38 cellular contexts compared by ENCODE assay signal in the genomic region with DNA sequence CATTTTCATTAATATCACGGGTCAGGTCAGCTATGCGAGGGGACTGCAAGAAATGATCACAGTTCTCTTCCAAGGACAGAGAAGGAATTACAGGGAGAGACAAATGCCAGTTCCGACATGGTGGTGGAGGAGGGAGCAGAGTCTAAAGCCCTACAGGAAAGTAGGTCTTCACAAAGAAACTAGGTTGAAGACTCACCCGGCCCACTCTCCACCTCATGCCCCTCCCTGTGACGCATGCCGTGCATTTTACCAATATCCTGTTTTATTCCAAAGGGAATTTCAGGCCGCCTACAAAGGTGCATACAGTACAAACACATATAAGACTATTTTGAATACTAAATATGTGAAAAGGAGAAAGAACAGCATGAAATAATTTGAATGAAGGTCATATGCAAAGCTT. TPM values are rescaled to one million over a fixed set of nuclear protein-coding genes. Genes with fewer than 3 reads are reported as not detected.
"Had no signal": no experiment of that assay in that cellular context is flagged by ENCODE, and none has a peak within 500 bp of the region (broad histone marks: within the 10 kb centered on the region; RNA-seq: fewer than 3 reads in every experiment).

No MANE protein-coding gene starts in this region.

- H3K27ac ChIP-seq: adrenal gland, ascending aorta, breast epithelium, cardiac muscle cell, coronary artery, heart right ventricle, WERI-Rb-1 had no signal

- H3K36me3 ChIP-seq: adrenal gland, ascending aorta, breast epithelium, cardiac muscle cell, WERI-Rb-1 had no signal

- H3K27me3 Mint-ChIP-seq: activated CD4-positive, alpha-beta memory T cell treated with anti-CD3 and anti-CD28 coated beads for 36 hours; activated CD4-positive, alpha-beta T cell treated with anti-CD3 and anti-CD28 coated beads, Interleukin-2, amount 10 ng/mL, durations not matched to agents 24 days and 14 days; activated CD8-positive, alpha-beta memory T cell treated with anti-CD3 and anti-CD28 coated beads, Interleukin-2, amount 10 ng/mL, durations not matched to agents 7 days and 5 days; activated naive CD4-positive, alpha-beta T cell treated with anti-CD3 and anti-CD28 coated beads, Interleukin-2, amount 50 U/mL, for 24 hours; brain; dendritic cell treated with granulocyte-macrophage colony-stimulating factor and Interleukin-4, amounts not matched to agents 40 ng/mL and 50 ng/mL, for 4 days; effector memory CD8-positive, alpha-beta T cell; T-helper 17 cell had no signal

- ATAC-seq: activated CD4-positive, alpha-beta T cell treated with anti-CD3 and anti-CD28 coated beads for 36 hours; activated CD8-positive, alpha-beta memory T cell treated with anti-CD3 and anti-CD28 coated beads, Interleukin-2, amount 10 ng/mL, durations not matched to agents 7 days and 5 days; activated CD8-positive, alpha-beta T cell treated with anti-CD3 and anti-CD28 coated beads, Interleukin-2, amount 10 ng/mL, durations not matched to agents 7 days and 5 days; effector memory CD8-positive, alpha-beta T cell; heart right ventricle; T-helper 17 cell had no signal

- H3K4me3 Mint-ChIP-seq: activated CD4-positive, alpha-beta memory T cell treated with anti-CD3 and anti-CD28 coated beads for 36 hours; activated CD4-positive, alpha-beta T cell treated with anti-CD3 and anti-CD28 coated beads for 36 hours; activated CD4-positive, alpha-beta T cell treated with anti-CD3 and anti-CD28 coated beads, Interleukin-2, amount 10 ng/mL, durations not matched to agents 24 days and 14 days; activated CD8-positive, alpha-beta memory T cell treated with anti-CD3 and anti-CD28 coated beads, Interleukin-2, amount 10 ng/mL, durations not matched to agents 7 days and 5 days; activated CD8-positive, alpha-beta T cell treated with anti-CD3 and anti-CD28 coated beads, Interleukin-2, amount 10 ng/mL, durations not matched to agents 7 days and 5 days; activated naive CD4-positive, alpha-beta T cell treated with anti-CD3 and anti-CD28 coated beads for 36 hours; activated naive CD4-positive, alpha-beta T cell treated with anti-CD3 and anti-CD28 coated beads, Interleukin-2, amount 50 U/mL, for 24 hours; activated naive CD8-positive, alpha-beta T cell treated with anti-CD3 and anti-CD28 coated beads for 36 hours; activated naive CD8-positive, alpha-beta T cell treated with anti-CD3 and anti-CD28 coated beads, Interleukin-2, amount 50 U/mL, for 24 hours; activated T-helper 1 cell treated with anti-CD3 and anti-CD28 coated beads, Interleukin-12 subunit alpha, Interleukin-12 subunit beta, Interleukin-2, Interleukin-4 antibody, amounts not matched to agents 30 ng/mL and 10 ng/mL and 1 ng/mL, durations not matched to agents 14 hours and 24 hours and 36 hours; brain; dendritic cell treated with granulocyte-macrophage colony-stimulating factor and Interleukin-4, amounts not matched to agents 40 ng/mL and 50 ng/mL, for 4 days; effector memory CD8-positive, alpha-beta T cell; T-helper 17 cell; T-helper 2 cell treated with Interferon-gamma antibody and Interleukin-4, amounts not matched to agents 5 μg/mL and 100 μg/mL, for 36 hours had no signal

- DNase-seq: activated CD4-positive, alpha-beta memory T cell treated with anti-CD3 and anti-CD28 coated beads for 36 hours; activated CD4-positive, alpha-beta T cell treated with anti-CD3 and anti-CD28 coated beads for 36 hours; activated CD4-positive, alpha-beta T cell treated with anti-CD3 and anti-CD28 coated beads, Interleukin-2, amount 10 ng/mL, durations not matched to agents 24 days and 14 days; activated CD4-positive, CD25-positive, alpha-beta regulatory T cell; activated CD4-positive, CD25-positive, alpha-beta regulatory T cell treated with anti-CD3 and anti-CD28 coated beads, Interleukin-2, amount 50 U/mL, for 72 hours; activated CD8-positive, alpha-beta memory T cell treated with anti-CD3 and anti-CD28 coated beads, Interleukin-2, amount 10 ng/mL, durations not matched to agents 7 days and 5 days; activated CD8-positive, alpha-beta memory T cell treated with anti-CD3 and anti-CD28 coated beads, Interleukin-2, amount 50 U/mL, for 4 hours; activated CD8-positive, alpha-beta T cell treated with anti-CD3 and anti-CD28 coated beads, Interleukin-2, amount 10 ng/mL, durations not matched to agents 7 days and 5 days; activated effector memory CD4-positive, alpha-beta T cell treated with anti-CD3 and anti-CD28 coated beads, Interleukin-2, amount 50 U/mL, for 16 hours; activated naive CD4-positive, alpha-beta T cell treated with anti-CD3 and anti-CD28 coated beads for 36 hours; activated naive CD8-positive, alpha-beta T cell treated with anti-CD3 and anti-CD28 coated beads for 36 hours; activated naive CD8-positive, alpha-beta T cell treated with anti-CD3 and anti-CD28 coated beads, Interleukin-2, amount 50 U/mL, for 24 hours; activated T-cell treated with anti-CD3 and anti-CD28 coated beads, Interleukin-2, amount 50 U/mL, for 1 hour; activated T-cell treated with anti-CD3 and anti-CD28 coated beads, Interleukin-2, amount 50 U/mL, for 48 hours; adrenal gland; amygdala; central memory CD4-positive, alpha-beta T cell; cerebellar nuclear complex; effector CD4-positive, alpha-beta T cell; effector memory CD8-positive, alpha-beta T cell; erythroblast; foreskin fibroblast; heart right ventricle; T-helper 1 cell; T-helper 17 cell; T1000; WERI-Rb-1 had no signal

- H3K27me3 ChIP-seq: adrenal gland, ascending aorta, breast epithelium, cardiac muscle cell, heart right ventricle had no signal

- H3K9me3 Mint-ChIP-seq: activated CD4-positive, alpha-beta T cell treated with anti-CD3 and anti-CD28 coated beads, Interleukin-2, amount 10 ng/mL, durations not matched to agents 24 days and 14 days; activated naive CD4-positive, alpha-beta T cell treated with anti-CD3 and anti-CD28 coated beads, Interleukin-2, amount 50 U/mL, for 24 hours; brain; dendritic cell treated with granulocyte-macrophage colony-stimulating factor and Interleukin-4, amounts not matched to agents 40 ng/mL and 50 ng/mL, for 4 days had no signal

- H3K27ac Mint-ChIP-seq: activated CD4-positive, alpha-beta memory T cell treated with anti-CD3 and anti-CD28 coated beads for 36 hours; activated CD4-positive, alpha-beta T cell treated with anti-CD3 and anti-CD28 coated beads for 36 hours; activated CD4-positive, alpha-beta T cell treated with anti-CD3 and anti-CD28 coated beads, Interleukin-2, amount 10 ng/mL, durations not matched to agents 24 days and 14 days; activated CD8-positive, alpha-beta memory T cell treated with anti-CD3 and anti-CD28 coated beads, Interleukin-2, amount 10 ng/mL, durations not matched to agents 7 days and 5 days; activated CD8-positive, alpha-beta T cell treated with anti-CD3 and anti-CD28 coated beads, Interleukin-2, amount 10 ng/mL, durations not matched to agents 7 days and 5 days; activated naive CD4-positive, alpha-beta T cell treated with anti-CD3 and anti-CD28 coated beads for 36 hours; activated naive CD4-positive, alpha-beta T cell treated with anti-CD3 and anti-CD28 coated beads, Interleukin-2, amount 50 U/mL, for 24 hours; activated naive CD8-positive, alpha-beta T cell treated with anti-CD3 and anti-CD28 coated beads for 36 hours; activated naive CD8-positive, alpha-beta T cell treated with anti-CD3 and anti-CD28 coated beads, Interleukin-2, amount 50 U/mL, for 24 hours; activated T-helper 1 cell treated with anti-CD3 and anti-CD28 coated beads, Interleukin-12 subunit alpha, Interleukin-12 subunit beta, Interleukin-2, Interleukin-4 antibody, amounts not matched to agents 30 ng/mL and 10 ng/mL and 1 ng/mL, durations not matched to agents 14 hours and 24 hours and 36 hours; activated T-helper 2 cell treated with anti-CD3 and anti-CD28 coated beads, Interferon-gamma antibody, Interleukin-2, Interleukin-4, amounts not matched to agents 10 μg/mL and 5 μg/mL and 100 μg/mL, durations not matched to agents 14 hours and 24 hours and 36 hours; dendritic cell treated with granulocyte-macrophage colony-stimulating factor and Interleukin-4, amounts not matched to agents 40 ng/mL and 50 ng/mL, for 4 days; effector memory CD8-positive, alpha-beta T cell; T-helper 17 cell; T-helper 2 cell treated with Interferon-gamma antibody and Interleukin-4, amounts not matched to agents 5 μg/mL and 100 μg/mL, for 36 hours had no signal

- H3K36me3 Mint-ChIP-seq: activated CD4-positive, alpha-beta memory T cell treated with anti-CD3 and anti-CD28 coated beads for 36 hours; activated CD8-positive, alpha-beta memory T cell treated with anti-CD3 and anti-CD28 coated beads, Interleukin-2, amount 10 ng/mL, durations not matched to agents 7 days and 5 days; activated naive CD4-positive, alpha-beta T cell treated with anti-CD3 and anti-CD28 coated beads, Interleukin-2, amount 50 U/mL, for 24 hours; activated naive CD8-positive, alpha-beta T cell treated with anti-CD3 and anti-CD28 coated beads for 36 hours; brain had no signal

- H3K4me1 ChIP-seq: breast epithelium had no signal

- H3K4me1 Mint-ChIP-seq: activated CD4-positive, alpha-beta T cell treated with anti-CD3 and anti-CD28 coated beads for 36 hours; activated CD4-positive, alpha-beta T cell treated with anti-CD3 and anti-CD28 coated beads, Interleukin-2, amount 10 ng/mL, durations not matched to agents 24 days and 14 days; activated CD8-positive, alpha-beta memory T cell treated with anti-CD3 and anti-CD28 coated beads, Interleukin-2, amount 10 ng/mL, durations not matched to agents 7 days and 5 days; activated naive CD4-positive, alpha-beta T cell treated with anti-CD3 and anti-CD28 coated beads, Interleukin-2, amount 50 U/mL, for 24 hours; activated naive CD8-positive, alpha-beta T cell treated with anti-CD3 and anti-CD28 coated beads for 36 hours; activated naive CD8-positive, alpha-beta T cell treated with anti-CD3 and anti-CD28 coated beads, Interleukin-2, amount 50 U/mL, for 24 hours; T-helper 17 cell had no signal

- H3K4me3 ChIP-seq: adrenal gland, ascending aorta, breast epithelium, cardiac muscle cell, coronary artery, heart right ventricle had no signal

- H3K9me3 ChIP-seq: adrenal gland, ascending aorta, breast epithelium, heart right ventricle had no signal

RNA-seq across cellular contexts. Expression of a gene that starts 56.8 kb away (rescaled TPM):
- total RNA-seq: activated CD4-positive, alpha-beta memory T cell treated with anti-CD3 and anti-CD28 coated beads for 36 hours; activated CD4-positive, alpha-beta T cell treated with anti-CD3 and anti-CD28 coated beads for 36 hours; activated CD4-positive, alpha-beta T cell treated with anti-CD3 and anti-CD28 coated beads, Interleukin-2, amount 10 ng/mL, durations not matched to agents 24 days and 14 days; activated CD8-positive, alpha-beta memory T cell treated with anti-CD3 and anti-CD28 coated beads for 36 hours; activated CD8-positive, alpha-beta memory T cell treated with anti-CD3 and anti-CD28 coated beads, Interleukin-2, amount 10 ng/mL, durations not matched to agents 7 days and 5 days; activated CD8-positive, alpha-beta T cell treated with anti-CD3 and anti-CD28 coated beads, Interleukin-2, amount 10 ng/mL, durations not matched to agents 7 days and 5 days; activated naive CD4-positive, alpha-beta T cell treated with anti-CD3 and anti-CD28 coated beads for 36 hours; activated naive CD8-positive, alpha-beta T cell treated with anti-CD3 and anti-CD28 coated beads for 36 hours; activated T-helper 1 cell treated with anti-CD3 and anti-CD28 coated beads, Interleukin-12 subunit alpha, Interleukin-12 subunit beta, Interleukin-2, Interleukin-4 antibody, amounts not matched to agents 30 ng/mL and 10 ng/mL and 1 ng/mL, durations not matched to agents 14 hours and 24 hours and 36 hours; activated T-helper 2 cell treated with anti-CD3 and anti-CD28 coated beads, Interferon-gamma antibody, Interleukin-2, Interleukin-4, amounts not matched to agents 10 μg/mL and 5 μg/mL and 100 μg/mL, durations not matched to agents 14 hours and 24 hours and 36 hours; T-helper 17 cell had no signal
